Comparison of ENCODE assay signal across 8 cellular contexts in the genomic region with DNA sequence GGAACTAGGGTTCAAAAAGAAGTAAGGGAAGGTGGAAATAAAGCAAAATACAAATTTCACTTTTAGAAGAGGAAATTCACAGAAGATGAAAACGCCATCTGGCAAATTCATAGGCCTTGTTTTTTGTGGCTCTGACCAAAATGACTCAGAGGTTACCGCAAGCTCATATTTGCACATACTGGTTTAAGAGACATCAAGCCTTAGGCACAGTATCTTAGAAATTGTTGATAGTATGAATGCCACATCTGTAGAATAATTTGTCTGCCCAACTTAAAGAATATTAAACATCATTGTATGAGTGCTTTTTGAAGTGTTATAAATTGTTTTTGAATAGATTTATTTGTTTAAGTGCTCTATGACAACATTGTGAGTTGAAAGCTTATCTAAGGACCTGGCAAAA. TPM values are rescaled to one million over a fixed set of nuclear protein-coding genes. Genes with fewer than 3 reads are reported as not detected.
DNase-seq lines count a peak whose midpoint lies in the region; ATAC-seq, FAIRE-seq and TF ChIP-seq lines count a peak whose summit lies in the region.

No MANE protein-coding gene starts in this region.

- peak; percentile 84 for ATAC-seq in HG03469 (IDR thresholded peaks at IDR 0.05; ENCODE audit: unreplicated experiment)
- peak; percentile 80 for ATAC-seq in GM12878

- intact Hi-C loops in GM12878 (cut with micrococcal nuclease; ENCODE audit: unreplicated experiment), result loop anchor here (5.0 kb wide), 1 partner anchor 121 kb away; no protein-coding TSS in a partner anchor

- H3K27ac ChIP-seq in GM12878 (ENCODE audit: control insufficient read depth, insufficient read depth) (no peak overlapping the region), Peyer's patch (peak overlapping the region in 1 of 4 donors; percentile 8)

- TF ChIP-seq CTCF in GM20000 (IDR thresholded peaks at IDR 0.05; ENCODE audit: extremely low read depth, missing control alignments) (no peak), GM12878 (IDR thresholded peaks at IDR 0.05 in 2 of 3, conservative IDR thresholded peaks at IDR 0.05 in 1 of 3; ENCODE audit: control insufficient read depth in 2 of 3, extremely low read depth in 1 of 3, insufficient read depth in 1 of 3, low read depth in 3 of 3, low read length in 3 of 3) (no peak), Peyer's patch (IDR thresholded peaks at IDR 0.05) (no peak)

- H3K4me3 ChIP-seq in GM12878 (no peak overlapping the region), Peyer's patch (no peak overlapping the region)

- H3K4me2 ChIP-seq in GM12878 (ENCODE audit: control insufficient read depth, insufficient read depth), result 0 out of 2 replicates have a peak overlapping the region, but pooled peaks have one; percentile 12

- H2AFZ ChIP-seq in GM12878 (ENCODE audit: control insufficient read depth, low read depth, low read length), result no peak overlapping the region

- H3K79me2 ChIP-seq in GM12878 (ENCODE audit: control insufficient read depth, insufficient read depth, low read length), result no peaks in the 10 kb centered on the region

- H3K9me3 ChIP-seq in GM12878 (replicated peaks; ENCODE audit: control insufficient read depth, insufficient read depth, low read length) (no peaks in the 10 kb centered on the region; the same call in 2 of the 3 replicates), Peyer's patch (no peaks in the 10 kb centered on the region)

- CTCF ChIA-PET in GM12878 (lab: Yijun Ruan, JAX), result interaction anchor here (3.2 kb wide), 1 partner anchor 368 kb away, joined by 9 read pairs; no protein-coding TSS in a partner anchor

- DNase-seq in COLO829 (ENCODE audit: low spot score), result peak; percentile 64
- peak; percentile 15 for DNase-seq in GM20000 (ENCODE audit: low spot score)
- DNase-seq in GM12878 (ENCODE audit: low read depth, low spot score), result no peak
- no peak for DNase-seq in NCI-H187 (lab: John Stamatoyannopoulos, UW)
- no peak for DNase-seq in GM03348 (ENCODE audit: low spot score)
- DNase-seq in NCI-H187 treated with DMSO at 0.1 percent for 48 hours (lab: John Stamatoyannopoulos, UW), result no peak
- DNase-seq in Peyer's patch, result no peak

- H3K36me3 ChIP-seq in GM12878 (ENCODE audit: control insufficient read depth in 2 of 2, insufficient read depth in 2 of 2, low read length in 1 of 2) (no peaks in the 10 kb centered on the region), Peyer's patch (no peaks in the 10 kb centered on the region)

- POLR2A ChIA-PET in GM12878 (lab: Charles Lee), result no interaction called here

- peak; percentile 90 for FAIRE-seq in GM12878 (lab: Jason Lieb, UNC)

- no peak for TF ChIP-seq POLR2A in GM12878 (IDR thresholded peaks at IDR 0.05; ENCODE audit: low read depth, low read length)
- TF ChIP-seq POLR2A in Peyer's patch (IDR thresholded peaks at IDR 0.05), result no peak

- H3K4me1 ChIP-seq in GM12878 (ENCODE audit: control insufficient read depth, insufficient read depth, low read length), result 0 out of 2 replicates have a peak, but pooled peaks cover 5% of the 10 kb centered on the region
- H3K4me1 ChIP-seq in Peyer's patch, result no peaks in the 10 kb centered on the region

- H3K9ac ChIP-seq in GM12878 (ENCODE audit: control insufficient read depth, insufficient read depth, low read length), result no peak overlapping the region

- RAD21 ChIA-PET in GM12878 (lab: Charles Lee; ENCODE audit: unreplicated experiment), result no interaction called here

- H4K20me1 ChIP-seq in GM12878 (ENCODE audit: control insufficient read depth, insufficient read depth), result no peaks in the 10 kb centered on the region

- TF ChIP-seq RAD21 in GM12878 (IDR thresholded peaks at IDR 0.05; ENCODE audit: insufficient read depth, low read depth, low read length), result no peak

- H3K27me3 ChIP-seq in GM12878 (replicated peaks in 1 of 2; ENCODE audit: control insufficient read depth in 2 of 2, insufficient read depth in 2 of 2, low read length in 1 of 2) (no peaks in the 10 kb centered on the region), Peyer's patch (no peaks in the 10 kb centered on the region)

- SMC1A ChIA-PET in GM12878 (lab: Charles Lee; ENCODE audit: uncharacterized antibody, unreplicated experiment), result interaction anchor here (0.9 kb wide), 1 partner anchor 14 kb away, joined by 4 read pairs; no protein-coding TSS in a partner anchor

- no TSS peak for BruUV-seq in GM12878 (replicated peaks; lab: Mats Ljungman, UMichigan)

- TF ChIP-seq EP300 in GM12878 (IDR thresholded peaks at IDR 0.05; ENCODE audit: borderline replicate concordance in 1 of 2, control insufficient read depth in 1 of 2, low read depth in 2 of 2, low read length in 2 of 2), result no peak

- in situ Hi-C loops in GM12878 (cut with MboI), result no loop called here

- WGBS in GM12878 (ENCODE audit: insufficient coverage, insufficient replicate concordance, low lambda C conversion rate, missing lambda C conversion rate), result 48% methylated on average over 2 of the region's 2 CpGs

TF ChIP-seq in GM12878, 131 proteins besides CTCF, POLR2A, EP300 and RAD21 (continues in another document):
- TF ChIP-seq, protein P1, sequence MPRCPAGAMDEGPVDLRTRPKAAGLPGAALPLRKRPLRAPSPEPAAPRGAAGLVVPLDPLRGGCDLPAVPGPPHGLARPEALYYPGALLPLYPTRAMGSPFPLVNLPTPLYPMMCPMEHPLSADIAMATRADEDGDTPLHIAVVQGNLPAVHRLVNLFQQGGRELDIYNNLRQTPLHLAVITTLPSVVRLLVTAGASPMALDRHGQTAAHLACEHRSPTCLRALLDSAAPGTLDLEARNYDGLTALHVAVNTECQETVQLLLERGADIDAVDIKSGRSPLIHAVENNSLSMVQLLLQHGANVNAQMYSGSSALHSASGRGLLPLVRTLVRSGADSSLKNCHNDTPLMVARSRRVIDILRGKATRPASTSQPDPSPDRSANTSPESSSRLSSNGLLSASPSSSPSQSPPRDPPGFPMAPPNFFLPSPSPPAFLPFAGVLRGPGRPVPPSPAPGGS (IDR thresholded peaks at IDR 0.05; ENCODE audit: borderline replicate concordance, insufficient read depth, low read depth, low read length, poor library complexity, severe bottlenecking), result peak; percentile 13

RNA-seq across cellular contexts. Expression of gene TAAR1, which starts 10.6 kb away (rescaled TPM):
- total RNA-seq in GM12878 (2013; cell fraction: nucleolus; rRNA removed), result not detected in 2 replicates
- not detected in 2 replicates for total RNA-seq in GM12878 (2014; rRNA removed)
- total RNA-seq in GM12878 (2014; rRNA removed; fragmentation: Illumina TruSeq; extraction: Trizol), result not detected in 2 replicates
- total RNA-seq in GM12878 (2021), result not detected in 2 replicates
- polyA plus RNA-seq in GM12878 (2011; ENCODE audit: low read depth), result not detected
- not detected in 2 replicates for polyA plus RNA-seq in GM12878 (2011; rRNA removed)
- not detected in 2 replicates for polyA plus RNA-seq in GM12878 (2011; cell fraction: cytosol; rRNA removed)
- polyA plus RNA-seq in GM12878 (2011; cell fraction: nucleus; rRNA removed), result not detected in 2 replicates
- not detected in 2 replicates for polyA plus RNA-seq in GM12878 (2012)
- polyA plus RNA-seq in GM12878 (2014; fragmentation: Illumina TruSeq; extraction: Trizol), result not detected in 2 replicates
- not detected for polyA plus RNA-seq in GM12878 (2014; fragmentation: Nextera tagmentation; extraction: Ambion mirVana)
- not detected in 2 replicates for polyA plus RNA-seq in GM12878 (2014; rRNA removed)
- polyA plus RNA-seq in GM12878 (2016; fragmentation: Nextera tagmentation; extraction: Ambion mirVana), result not detected
- polyA minus RNA-seq in GM12878 (2011; rRNA and poly(A)+ RNA removed), result not detected in 2 replicates
- polyA minus RNA-seq in GM12878 (2011; cell fraction: cytosol; rRNA and poly(A)+ RNA removed), result not detected in 2 replicates
- polyA minus RNA-seq in GM12878 (2011; cell fraction: nucleus; rRNA and poly(A)+ RNA removed), result not detected in 2 replicates
- not detected for total RNA-seq in Peyer's patch

RNA-seq across cellular contexts. Expression of gene TAAR2, which starts 24.3 kb away (rescaled TPM):
- total RNA-seq in GM12878 (2013; cell fraction: nucleolus; rRNA removed), result not detected in 2 replicates
- not detected in 2 replicates for total RNA-seq in GM12878 (2014; rRNA removed)
- total RNA-seq in GM12878 (2014; rRNA removed; fragmentation: Illumina TruSeq; extraction: Trizol), result not detected in 2 replicates
- total RNA-seq in GM12878 (2021), result not detected in 2 replicates
- not detected for polyA plus RNA-seq in GM12878 (2011; ENCODE audit: low read depth)
- not detected in 2 replicates for polyA plus RNA-seq in GM12878 (2011; rRNA removed)
- not detected in 2 replicates for polyA plus RNA-seq in GM12878 (2011; cell fraction: cytosol; rRNA removed)
- not detected in 2 replicates for polyA plus RNA-seq in GM12878 (2011; cell fraction: nucleus; rRNA removed)
- polyA plus RNA-seq in GM12878 (2012), result not detected in 2 replicates
- not detected in 2 replicates for polyA plus RNA-seq in GM12878 (2014; fragmentation: Illumina TruSeq; extraction: Trizol)
- polyA plus RNA-seq in GM12878 (2014; fragmentation: Nextera tagmentation; extraction: Ambion mirVana), result not detected
- polyA plus RNA-seq in GM12878 (2014; rRNA removed), result not detected in 2 replicates
- not detected for polyA plus RNA-seq in GM12878 (2016; fragmentation: Nextera tagmentation; extraction: Ambion mirVana)
- not detected in 2 replicates for polyA minus RNA-seq in GM12878 (2011; rRNA and poly(A)+ RNA removed)
- polyA minus RNA-seq in GM12878 (2011; cell fraction: cytosol; rRNA and poly(A)+ RNA removed), result not detected in 2 replicates
- not detected in 2 replicates for polyA minus RNA-seq in GM12878 (2011; cell fraction: nucleus; rRNA and poly(A)+ RNA removed)
- total RNA-seq in Peyer's patch, result not detected

RNA-seq across cellular contexts. Expression of gene TAAR5, which starts 58.8 kb away (rescaled TPM):
- not detected in 2 replicates for total RNA-seq in GM12878 (2013; cell fraction: nucleolus; rRNA removed)
- total RNA-seq in GM12878 (2014; rRNA removed) (not detected in 2 replicates), GM12878 (2014; rRNA removed; fragmentation: Illumina TruSeq; extraction: Trizol) (not detected in 2 replicates), GM12878 (2021) (not detected in 2 replicates), Peyer's patch (not detected)
- polyA plus RNA-seq in GM12878 (2011; ENCODE audit: low read depth), result not detected
- polyA plus RNA-seq in GM12878 (2011; rRNA removed) (not detected in 2 replicates), GM12878 (2014; fragmentation: Illumina TruSeq; extraction: Trizol) (not detected in 2 replicates), GM12878 (2014; fragmentation: Nextera tagmentation; extraction: Ambion mirVana) (not detected), GM12878 (2014; rRNA removed) (not detected in 2 replicates), GM12878 (2016; fragmentation: Nextera tagmentation; extraction: Ambion mirVana) (not detected)
- polyA plus RNA-seq in GM12878 (2011; cell fraction: cytosol; rRNA removed), result not detected in 2 replicates
- polyA plus RNA-seq in GM12878 (2011; cell fraction: nucleus; rRNA removed), result not detected in 2 replicates
- not detected in 2 replicates for polyA plus RNA-seq in GM12878 (2012)
- not detected in 2 replicates for polyA minus RNA-seq in GM12878 (2011; rRNA and poly(A)+ RNA removed)
- polyA minus RNA-seq in GM12878 (2011; cell fraction: cytosol; rRNA and poly(A)+ RNA removed), result not detected in 2 replicates
- polyA minus RNA-seq in GM12878 (2011; cell fraction: nucleus; rRNA and poly(A)+ RNA removed), result not detected in 2 replicates

Comparison
In these comparisons a context has a peak if more than half of its experiments do, and no peak if none do; other contexts are left out.
1. DNase-seq: peak in COLO829 (single experiment) and GM20000 (single experiment); none in GM12878 (single experiment), NCI-H187 (0 of 2), GM03348 (single experiment), NCI-H187 treated with DMSO at 0.1 percent for 48 hours (single experiment) and Peyer's patch (0 of 3).